In genomic region chr7:104946338-104946737, GRCh38 we compare ENCODE assay signal across 1 cellular context.
TF ChIP-seq lines count a peak whose summit lies in the region.

No MANE protein-coding gene starts in this region.

TF ChIP-seq in IMR-90, 13 proteins besides CTCF, POLR2A, EP300 and RAD21 (continued from another document):
- TF ChIP-seq ELK1 (IDR thresholded peaks at IDR 0.05; ENCODE audit: borderline replicate concordance, low read depth, low read length), result no peak
